Comparison of ENCODE assay signal across 24 cellular contexts in genomic region chr11:73029408-73029807, GRCh38.
DNase-seq lines count a peak whose midpoint lies in the region; ATAC-seq and TF ChIP-seq lines count a peak whose summit lies in the region.
"Had no signal": no experiment of that assay in that cellular context is flagged by ENCODE, and none has a peak within 500 bp of the region (broad histone marks: within the 10 kb centered on the region; RNA-seq: fewer than 3 reads in every experiment).

No MANE protein-coding gene starts in this region.

- peak overlapping the region; percentile 23 to 68 for H3K27ac Mint-ChIP-seq in natural killer cell treated with Interleukin-12 subunit alpha and Interleukin-12 subunit beta and Interleukin-15 and Interleukin-18, amount 100 ng/mL, for 72 hours
- no peak overlapping the region for H3K27ac Mint-ChIP-seq in natural killer cell
- peak overlapping the region; percentile 83 for H3K27ac Mint-ChIP-seq in dendritic cell treated with granulocyte-macrophage colony-stimulating factor and Interleukin-4, amounts not matched to agents 40 ng/mL and 50 ng/mL, for 4 days
- H3K27ac Mint-ChIP-seq in effector memory CD8-positive, alpha-beta T cell, result no peak overlapping the region
- H3K27ac Mint-ChIP-seq: activated CD8-positive, alpha-beta memory T cell treated with anti-CD3 and anti-CD28 coated beads, Interleukin-2, amount 10 ng/mL, durations not matched to agents 7 days and 5 days; CD4-positive, alpha-beta T cell; nephron progenitor cell had no signal

- no peaks in the 10 kb centered on the region for H3K27me3 Mint-ChIP-seq in natural killer cell treated with Interleukin-12 subunit alpha and Interleukin-12 subunit beta and Interleukin-15 and Interleukin-18, amount 100 ng/mL, for 72 hours
- no peaks in the 10 kb centered on the region for H3K27me3 Mint-ChIP-seq in natural killer cell (ENCODE audit: low read depth in 2 of 2)
- no peaks in the 10 kb centered on the region for H3K27me3 Mint-ChIP-seq in dendritic cell treated with granulocyte-macrophage colony-stimulating factor and Interleukin-4, amounts not matched to agents 40 ng/mL and 50 ng/mL, for 4 days
- no peaks in the 10 kb centered on the region for H3K27me3 Mint-ChIP-seq in effector memory CD8-positive, alpha-beta T cell
- H3K27me3 Mint-ChIP-seq: activated CD8-positive, alpha-beta memory T cell treated with anti-CD3 and anti-CD28 coated beads, Interleukin-2, amount 10 ng/mL, durations not matched to agents 7 days and 5 days; CD4-positive, alpha-beta T cell had no signal

- no peak for DNase-seq in natural killer cell treated with Interleukin-12 subunit alpha and Interleukin-12 subunit beta and Interleukin-15 and Interleukin-18, amount 100 ng/mL, for 72 hours (ENCODE audit: low spot score)
- DNase-seq in natural killer cell (no peak), SK-N-DZ (ENCODE audit: low spot score) (peak; percentile 74), OCI-M2 (lab: John Stamatoyannopoulos, UW; ENCODE audit: unreplicated experiment) (no peak), MV-4-11 (lab: John Stamatoyannopoulos, UW) (no peak)
- DNase-seq in effector memory CD8-positive, alpha-beta T cell, result no peak
- DNase-seq in activated CD8-positive, alpha-beta memory T cell treated with anti-CD3 and anti-CD28 coated beads, Interleukin-2, amount 50 U/mL, for 48 hours, result no peak
- DNase-seq: activated CD4-positive, alpha-beta T cell treated with anti-CD3 and anti-CD28 coated beads, Interleukin-2, amount 50 U/mL, for 4 hours; activated CD8-positive, alpha-beta memory T cell treated with anti-CD3 and anti-CD28 coated beads, Interleukin-2, amount 10 ng/mL, durations not matched to agents 7 days and 5 days; activated T-cell treated with anti-CD3 and anti-CD28 coated beads, Interleukin-2, amount 50 U/mL, for 48 hours; CD4-positive, alpha-beta T cell; effector memory CD4-positive, alpha-beta T cell; left colon; mucosa of descending colon; NCI-H146; NCI-H510A; nephron progenitor cell; pancreas; retina; Right ventricle myocardium superior; stimulated activated naive CD8-positive, alpha-beta T cell treated with anti-CD3 and anti-CD28 coated beads, Interleukin-15, Interleukin-2, amounts not matched to agents 100 U/mL and 50 U/mL, for 24 hours; SW 1271 had no signal

- H3K4me1 Mint-ChIP-seq in natural killer cell treated with Interleukin-12 subunit alpha and Interleukin-12 subunit beta and Interleukin-15 and Interleukin-18, amount 100 ng/mL, for 72 hours (ENCODE audit: low read depth in 2 of 2), result peaks cover 32 to 42% of the 10 kb centered on the region in 2 donors
- H3K4me1 Mint-ChIP-seq in natural killer cell, result peaks cover 28 to 30% of the 10 kb centered on the region in 2 donors
- peaks cover 40% of the 10 kb centered on the region for H3K4me1 Mint-ChIP-seq in dendritic cell treated with granulocyte-macrophage colony-stimulating factor and Interleukin-4, amounts not matched to agents 40 ng/mL and 50 ng/mL, for 4 days (ENCODE audit: low read depth)
- H3K4me1 Mint-ChIP-seq in effector memory CD8-positive, alpha-beta T cell (ENCODE audit: low read depth in 2 of 2), result peaks cover 4 to 10% of the 10 kb centered on the region in 2 donors
- H3K4me1 Mint-ChIP-seq: nephron progenitor cell had no signal

- H3K36me3 Mint-ChIP-seq in natural killer cell treated with Interleukin-12 subunit alpha and Interleukin-12 subunit beta and Interleukin-15 and Interleukin-18, amount 100 ng/mL, for 72 hours, result peaks cover 29% of the 10 kb centered on the region
- H3K36me3 Mint-ChIP-seq in natural killer cell, result peaks cover 7% of the 10 kb centered on the region
- H3K36me3 Mint-ChIP-seq in dendritic cell treated with granulocyte-macrophage colony-stimulating factor and Interleukin-4, amounts not matched to agents 40 ng/mL and 50 ng/mL, for 4 days (ENCODE audit: low read depth), result peaks cover 52% of the 10 kb centered on the region
- H3K36me3 Mint-ChIP-seq in effector memory CD8-positive, alpha-beta T cell (ENCODE audit: insufficient read depth), result peaks cover 2% of the 10 kb centered on the region

- no peak for ATAC-seq in natural killer cell treated with Interleukin-12 subunit alpha and Interleukin-12 subunit beta and Interleukin-15 and Interleukin-18, amount 100 ng/mL, for 72 hours
- no peak for ATAC-seq in natural killer cell
- no peak for ATAC-seq in effector memory CD8-positive, alpha-beta T cell (replicated peaks)
- ATAC-seq: activated CD8-positive, alpha-beta memory T cell treated with anti-CD3 and anti-CD28 coated beads, Interleukin-2, amount 10 ng/mL, durations not matched to agents 7 days and 5 days; HCT116; left colon; mucosa of descending colon; stimulated activated naive CD8-positive, alpha-beta T cell treated with anti-CD3 and anti-CD28 coated beads, Interleukin-15, Interleukin-2, amounts not matched to agents 100 U/mL and 50 U/mL, for 24 hours had no signal

- H3K4me3 Mint-ChIP-seq in natural killer cell treated with Interleukin-12 subunit alpha and Interleukin-12 subunit beta and Interleukin-15 and Interleukin-18, amount 100 ng/mL, for 72 hours, result peak overlapping the region; percentile 30
- no peak overlapping the region for H3K4me3 Mint-ChIP-seq in natural killer cell
- no peak overlapping the region for H3K4me3 Mint-ChIP-seq in dendritic cell treated with granulocyte-macrophage colony-stimulating factor and Interleukin-4, amounts not matched to agents 40 ng/mL and 50 ng/mL, for 4 days
- H3K4me3 Mint-ChIP-seq in effector memory CD8-positive, alpha-beta T cell, result peak overlapping the region in 1 of 2 donors; percentile 39
- H3K4me3 Mint-ChIP-seq: activated CD8-positive, alpha-beta memory T cell treated with anti-CD3 and anti-CD28 coated beads, Interleukin-2, amount 10 ng/mL, durations not matched to agents 7 days and 5 days; CD4-positive, alpha-beta T cell; nephron progenitor cell had no signal

- TF ChIP-seq CTCF in natural killer cell (IDR thresholded peaks at IDR 0.05), result no peak

- peaks cover 12% of the 10 kb centered on the region for H3K9me3 Mint-ChIP-seq in natural killer cell treated with Interleukin-12 subunit alpha and Interleukin-12 subunit beta and Interleukin-15 and Interleukin-18, amount 100 ng/mL, for 72 hours
- H3K9me3 Mint-ChIP-seq in natural killer cell, result peaks cover 0 to 7% of the 10 kb centered on the region in 2 donors
- H3K9me3 Mint-ChIP-seq in dendritic cell treated with granulocyte-macrophage colony-stimulating factor and Interleukin-4, amounts not matched to agents 40 ng/mL and 50 ng/mL, for 4 days, result peaks cover 37% of the 10 kb centered on the region
- peaks cover 0 to 5% of the 10 kb centered on the region in 2 donors for H3K9me3 Mint-ChIP-seq in effector memory CD8-positive, alpha-beta T cell

- intact Hi-C loops in natural killer cell (cut with micrococcal nuclease), result no loop called here
- intact Hi-C loops in dendritic cell treated with granulocyte-macrophage colony-stimulating factor and Interleukin-4, amounts not matched to agents 40 ng/mL and 50 ng/mL, for 4 days (cut with micrococcal nuclease), result no loop called here

Comparison
In these comparisons a context has a peak if more than half of its experiments do, and no peak if none do; other contexts are left out.
1. H3K27ac Mint-ChIP-seq: peak in natural killer cell treated with Interleukin-12 subunit alpha and Interleukin-12 subunit beta and Interleukin-15 and Interleukin-18, amount 100 ng/mL, for 72 hours (2 of 2) and dendritic cell treated with granulocyte-macrophage colony-stimulating factor and Interleukin-4, amounts not matched to agents 40 ng/mL and 50 ng/mL, for 4 days (single experiment); none in natural killer cell (0 of 2) and effector memory CD8-positive, alpha-beta T cell (0 of 2).